ENCODE assay signal across 9 cellular contexts in genomic region chr2:27209621-27210401, GRCh38. TPM values are rescaled to one million over a fixed set of nuclear protein-coding genes. Genes with fewer than 3 reads are reported as not detected.
DNase-seq lines count a peak whose midpoint lies in the region; ATAC-seq and TF ChIP-seq lines count a peak whose summit lies in the region.
"Had no signal": no experiment of that assay in that cellular context is flagged by ENCODE, and none has a peak within 500 bp of the region (broad histone marks: within the 10 kb centered on the region; RNA-seq: fewer than 3 reads in every experiment).

No MANE protein-coding gene starts in this region.

- H3K36me3 ChIP-seq in Loucy (ENCODE audit: insufficient read depth, low read length): peaks cover 16% of the 10 kb centered on the region; the same call in 1 of the 2 replicates
- H3K36me3 ChIP-seq in tibial nerve: peaks cover 0 to 51% (median 5%) of the 10 kb centered on the region in 3 donors

- H3K9ac ChIP-seq in Loucy (ENCODE audit: low read depth, low read length, poor library complexity, severe bottlenecking): peak overlapping the region; percentile 44

- no peaks in the 10 kb centered on the region for H3K9me2 ChIP-seq in Loucy (replicated peaks; ENCODE audit: low read depth, low read length)

- WGBS in tibial nerve, 2 donors: 87 to 92% methylated on average over 6 of the region's 6 CpGs

- H2AFZ ChIP-seq in Loucy (ENCODE audit: low read length): no peak overlapping the region

- peak overlapping the region; percentile 58 to 79 (median 69) for H3K4me3 Mint-ChIP-seq in nephron

- peaks cover 40% of the 10 kb centered on the region for H3K4me1 Mint-ChIP-seq in nephron

- H3K27me3 Mint-ChIP-seq in nephron (ENCODE audit: low read depth): no peaks in the 10 kb centered on the region

- no peak for TF ChIP-seq EP300 in tibial nerve (IDR thresholded peaks at IDR 0.05)

- H3K4me1 ChIP-seq in Loucy (ENCODE audit: insufficient read depth, low read length, poor library complexity, severe bottlenecking): peaks cover 25% of the 10 kb centered on the region
- H3K4me1 ChIP-seq in tibial nerve: peaks cover 0 to 27% (median 9%) of the 10 kb centered on the region in 4 donors

- H3K27ac ChIP-seq in tibial nerve: no peak overlapping the region
- H3K27ac ChIP-seq: ascending aorta had no signal

- H3K27me3 ChIP-seq in Loucy (ENCODE audit: insufficient read depth, low read length, poor library complexity, severe bottlenecking) (no peaks in the 10 kb centered on the region), tibial nerve (no peaks in the 10 kb centered on the region)
- H3K27me3 ChIP-seq: ascending aorta had no signal

- H3K9me3 Mint-ChIP-seq in nephron: no peaks in the 10 kb centered on the region

- H3K4me3 ChIP-seq in Loucy (ENCODE audit: low read length, poor library complexity, severe bottlenecking) (peak overlapping the region; percentile 40), choroid plexus epithelial cell (ENCODE audit: low read depth, low read length) (no peak overlapping the region), tibial nerve (no peak overlapping the region)
- H3K4me3 ChIP-seq: ascending aorta had no signal

- H3K36me3 Mint-ChIP-seq in nephron (ENCODE audit: low read depth): peaks cover 39% of the 10 kb centered on the region

- peaks cover 48% of the 10 kb centered on the region for H3K79me2 ChIP-seq in Loucy (ENCODE audit: insufficient read depth, low read length)

- no peak for TF ChIP-seq POLR2A in tibial nerve (IDR thresholded peaks at IDR 0.05)

- peak; percentile 62 for DNase-seq in GM10266 (ENCODE audit: extremely low spot score)
- DNase-seq in choroid plexus epithelial cell (ENCODE audit: low read depth): peak; percentile 24
- no peak for DNase-seq in OCI-M2 (lab: John Stamatoyannopoulos, UW; ENCODE audit: unreplicated experiment)
- no peak for DNase-seq in tibial nerve (ENCODE audit: low spot score in 2 of 2)

- H4K20me1 ChIP-seq in Loucy (ENCODE audit: insufficient read depth, low read length, poor library complexity, severe bottlenecking): no peaks in the 10 kb centered on the region

- ATAC-seq in GM21786 (IDR thresholded peaks at IDR 0.05; ENCODE audit: unreplicated experiment): no peak
- ATAC-seq in GM18858 (IDR thresholded peaks at IDR 0.05; ENCODE audit: unreplicated experiment): no peak

- H3K9me3 ChIP-seq in Loucy (ENCODE audit: insufficient read depth, low read depth, low read length) (no peaks in the 10 kb centered on the region), tibial nerve (no peaks in the 10 kb centered on the region)
- H3K9me3 ChIP-seq: ascending aorta had no signal

- TF ChIP-seq CTCF in GM10266 (IDR thresholded peaks at IDR 0.05; ENCODE audit: control insufficient read depth, insufficient read depth, low read depth, missing control alignments): no peak
- TF ChIP-seq CTCF in Loucy (conservative IDR thresholded peaks at IDR 0.05; ENCODE audit: low read length): no peak
- peak; percentile 8 for TF ChIP-seq CTCF in choroid plexus epithelial cell (conservative IDR thresholded peaks at IDR 0.05; ENCODE audit: low read depth, low read length)
- no peak for TF ChIP-seq CTCF in nephron (IDR thresholded peaks at IDR 0.05; ENCODE audit: unreplicated experiment in 3 of 3)
- TF ChIP-seq CTCF in tibial nerve (IDR thresholded peaks at IDR 0.05): no peak

- peak overlapping the region; percentile 60 for H3K4me2 ChIP-seq in Loucy (ENCODE audit: low read depth, low read length, poor library complexity, severe bottlenecking)

- peak overlapping the region; percentile 21 to 47 (median 35) for H3K27ac Mint-ChIP-seq in nephron

- no peaks in the 10 kb centered on the region for H3F3A ChIP-seq in Loucy (ENCODE audit: low read depth)

RNA-seq across cellular contexts. Expression of gene ATRAID, which starts 2.0 kb away (rescaled TPM):
- 100 to 1,000 TPM; 107 to 210 (median 124) TPM for total RNA-seq in tibial nerve

RNA-seq across cellular contexts. Expression of gene SLC5A6, which starts 2.3 kb away (rescaled TPM):
- total RNA-seq in tibial nerve: 10 to 100 TPM; 19.0 to 50.0 (median 41.5) TPM

RNA-seq across cellular contexts. Expression of gene CAD, which starts 7.4 kb away (rescaled TPM):
- total RNA-seq in tibial nerve: 10 to 100 TPM; 18.6 to 69.6 (median 32.9) TPM

RNA-seq across cellular contexts. Expression of gene SLC30A3, which starts 53.0 kb away (rescaled TPM):
- under 1 TPM in 1 of 4 donors, not detected in 3; 0.44 TPM for total RNA-seq in tibial nerve

Comparison
In these comparisons a context has a peak if more than half of its experiments do, and no peak if none do; other contexts are left out.
1. DNase-seq: peak in GM10266 (single experiment) and choroid plexus epithelial cell (single experiment); none in OCI-M2 (single experiment) and tibial nerve (0 of 2).